ENCODE assay signal across 1 cellular context in the genomic region with DNA sequence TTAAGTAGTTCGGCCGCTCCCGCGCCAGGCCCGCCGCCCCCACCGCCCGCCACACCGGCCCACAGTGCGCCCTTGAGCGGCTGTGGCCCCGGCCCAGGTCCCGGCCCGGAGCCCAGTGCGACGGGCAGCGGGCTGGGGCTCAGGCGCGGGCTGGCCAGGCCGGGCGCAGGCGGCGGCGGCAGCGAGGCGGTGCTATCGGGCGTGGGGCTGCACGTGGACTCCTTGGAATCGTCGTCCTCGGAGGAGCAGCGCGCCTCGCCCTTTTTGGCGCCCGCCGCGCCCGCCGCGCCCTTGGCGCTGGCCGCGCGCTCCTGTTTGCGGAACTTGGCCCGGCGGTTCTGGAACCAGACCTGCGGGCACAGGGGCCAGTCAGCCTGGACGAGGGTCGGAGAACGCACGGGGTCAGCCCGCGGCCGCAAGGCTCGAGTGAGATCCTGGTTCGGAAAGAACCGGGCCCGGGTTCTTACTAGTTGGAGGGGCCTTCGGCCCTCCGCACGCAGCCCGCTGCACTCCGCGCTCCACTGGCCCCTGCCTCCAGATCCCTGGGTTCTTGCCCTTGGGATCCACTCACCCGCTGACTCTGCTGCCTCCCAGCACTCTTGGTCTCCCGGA.
TF ChIP-seq lines count a peak whose summit lies in the region.

No MANE protein-coding gene starts in this region.

TF ChIP-seq in K562, 482 proteins besides CTCF, POLR2A, EP300 and RAD21:
- peak; percentile 96 for TF ChIP-seq ZBTB33 (CRISPR knock-in tag; IDR thresholded peaks at IDR 0.05)
- TF ChIP-seq BRD4 (IDR thresholded peaks at IDR 0.05), result no peak
- TF ChIP-seq POLR2G (IDR thresholded peaks at IDR 0.05; ENCODE audit: low read depth, low read length), result peak; percentile 78
- TF ChIP-seq ELF4 (CRISPR knock-in tag; IDR thresholded peaks at IDR 0.05), result no peak
TF ChIP-seq in K562: peak in this region for 2.
